Comparison of ENCODE assay signal across 8 cellular contexts in genomic region chr15:68816158-68816557, GRCh38. TPM values are rescaled to one million over a fixed set of nuclear protein-coding genes. Genes with fewer than 3 reads are reported as not detected.
DNase-seq lines count a peak whose midpoint lies in the region; ATAC-seq and TF ChIP-seq lines count a peak whose summit lies in the region.
"Had no signal": no experiment of that assay in that cellular context is flagged by ENCODE, and none has a peak within 500 bp of the region (broad histone marks: within the 10 kb centered on the region; RNA-seq: fewer than 3 reads in every experiment).

No MANE protein-coding gene starts in this region.

- H3K9ac ChIP-seq in SU-DHL-6 (ENCODE audit: low read length), result peak overlapping the region; percentile 97

- H3K9me3 ChIP-seq in HAP-1, result no peaks in the 10 kb centered on the region
- H3K9me3 ChIP-seq in SU-DHL-6 (ENCODE audit: insufficient read depth, low read length), result no peaks in the 10 kb centered on the region
- H3K9me3 ChIP-seq in spleen, result no peaks in the 10 kb centered on the region

- H3K27ac ChIP-seq in SU-DHL-6 (ENCODE audit: low read depth, low read length) (peak overlapping the region; percentile 88), spleen (peak overlapping the region; percentile 95 to 100 (median 99))

- TF ChIP-seq CTCF in SU-DHL-6 (IDR thresholded peaks at IDR 0.05; ENCODE audit: insufficient read depth, low read length, poor library complexity, severe bottlenecking) (no peak), glutamatergic neuron (IDR thresholded peaks at IDR 0.05; ENCODE audit: partially characterized antibody, unreplicated experiment) (no peak), spleen (IDR thresholded peaks at IDR 0.05 in 8 of 11, conservative IDR thresholded peaks at IDR 0.05 in 3 of 11) (no peak)

- peaks cover 20% of the 10 kb centered on the region for H3K4me1 Mint-ChIP-seq in glutamatergic neuron (ENCODE audit: low read depth, unreplicated experiment)

- H3K79me2 ChIP-seq in SU-DHL-6 (ENCODE audit: insufficient read depth, low read length), result peaks cover 97% of the 10 kb centered on the region

- TF ChIP-seq POLR2A in spleen (IDR thresholded peaks at IDR 0.05), result no peak

- peaks cover 27% of the 10 kb centered on the region for H4K20me1 ChIP-seq in SU-DHL-6 (ENCODE audit: low read depth, low read length)

- H3K4me1 ChIP-seq in HAP-1 (peaks cover 37% of the 10 kb centered on the region), spleen (peaks cover 12 to 61% (median 53%) of the 10 kb centered on the region in 6 donors)

- H3K27me3 Mint-ChIP-seq in glutamatergic neuron (ENCODE audit: unreplicated experiment), result peaks cover 6% of the 10 kb centered on the region

- H3K36me3 Mint-ChIP-seq in glutamatergic neuron (ENCODE audit: unreplicated experiment), result no peaks in the 10 kb centered on the region

- H2AFZ ChIP-seq in SU-DHL-6 (ENCODE audit: low read depth, low read length, severe bottlenecking), result no peak overlapping the region

- intact Hi-C loops in spleen (cut with DNase I; ENCODE audit: low total_unique reads), result no loop called here

- no peaks in the 10 kb centered on the region for H3K27me3 ChIP-seq in HAP-1 (ENCODE audit: low read depth)
- H3K27me3 ChIP-seq in SU-DHL-6 (ENCODE audit: low read length), result no peaks in the 10 kb centered on the region
- H3K27me3 ChIP-seq in spleen (replicated peaks in 1 of 7), result no peaks in the 10 kb centered on the region

- H3K9me3 Mint-ChIP-seq in glutamatergic neuron (ENCODE audit: unreplicated experiment), result peaks cover 14% of the 10 kb centered on the region

- ATAC-seq in GM19351 (IDR thresholded peaks at IDR 0.05; ENCODE audit: unreplicated experiment) (no peak), GM21528 (IDR thresholded peaks at IDR 0.05; ENCODE audit: low FRiP score, unreplicated experiment) (no peak)

- H3K4me3 ChIP-seq in HAP-1, result peak overlapping the region; percentile 91
- H3K4me3 ChIP-seq in SU-DHL-6 (ENCODE audit: insufficient read depth, low read length, poor library complexity, severe bottlenecking), result peak overlapping the region; percentile 95
- H3K4me3 ChIP-seq in spleen, result peak overlapping the region in 3 of 8 donors; percentile 6 to 99 (median 98)

- no peaks in the 10 kb centered on the region for H3K9me2 ChIP-seq in SU-DHL-6 (replicated peaks; ENCODE audit: insufficient read depth, low read length)

- in situ Hi-C loops in HAP-1 (cut with MboI; ENCODE audit: low sequenced_read_pairs), result no loop called here

- peaks cover 28% of the 10 kb centered on the region for H3K36me3 ChIP-seq in HAP-1 (replicated peaks)
- no peaks in the 10 kb centered on the region for H3K36me3 ChIP-seq in SU-DHL-6 (ENCODE audit: low read length)
- H3K36me3 ChIP-seq in spleen, result no peaks in the 10 kb centered on the region

- no peak overlapping the region for H3K27ac Mint-ChIP-seq in glutamatergic neuron (ENCODE audit: unreplicated experiment)

- no peaks in the 10 kb centered on the region for H3F3A ChIP-seq in SU-DHL-6 (ENCODE audit: insufficient read depth)

- peak overlapping the region; percentile 97 for H3K4me3 Mint-ChIP-seq in glutamatergic neuron (ENCODE audit: unreplicated experiment)

- WGBS in spleen, 5 donors, result 69 to 77% (median 74%) methylated on average over 4 of the region's 4 CpGs

- peak overlapping the region; percentile 89 for H3K4me2 ChIP-seq in SU-DHL-6 (ENCODE audit: low read depth, low read length, poor library complexity, severe bottlenecking)

- DNase-seq in HAP-1 (ENCODE audit: low spot score in 2 of 2), result no peak
- DNase-seq in glutamatergic neuron, result no peak
- no peak for DNase-seq in spleen
- no peak for DNase-seq in superior temporal gyrus (ENCODE audit: extremely low spot score)
- DNase-seq: NK-92 treated with Interleukin-12 subunit alpha and Interleukin-12 subunit beta, amount 100 ng/mL, for 24 hours had no signal

RNA-seq across cellular contexts. Expression of gene ANP32A, which starts 4.5 kb away (rescaled TPM):
- total RNA-seq in glutamatergic neuron (ENCODE audit: unreplicated experiment) (134 TPM), spleen (100 to 1,000 TPM in 4 of 7 donors, 10 to 100 TPM in 3; 68.4 to 163 (median 129) TPM)
- 100 to 1,000 TPM in 1 of 3 donors, 10 to 100 TPM in 2; 58.6 to 110 (median 91.1) TPM for polyA plus RNA-seq in spleen
